Comparison of ENCODE assay signal across 8 cellular contexts in the genomic region with DNA sequence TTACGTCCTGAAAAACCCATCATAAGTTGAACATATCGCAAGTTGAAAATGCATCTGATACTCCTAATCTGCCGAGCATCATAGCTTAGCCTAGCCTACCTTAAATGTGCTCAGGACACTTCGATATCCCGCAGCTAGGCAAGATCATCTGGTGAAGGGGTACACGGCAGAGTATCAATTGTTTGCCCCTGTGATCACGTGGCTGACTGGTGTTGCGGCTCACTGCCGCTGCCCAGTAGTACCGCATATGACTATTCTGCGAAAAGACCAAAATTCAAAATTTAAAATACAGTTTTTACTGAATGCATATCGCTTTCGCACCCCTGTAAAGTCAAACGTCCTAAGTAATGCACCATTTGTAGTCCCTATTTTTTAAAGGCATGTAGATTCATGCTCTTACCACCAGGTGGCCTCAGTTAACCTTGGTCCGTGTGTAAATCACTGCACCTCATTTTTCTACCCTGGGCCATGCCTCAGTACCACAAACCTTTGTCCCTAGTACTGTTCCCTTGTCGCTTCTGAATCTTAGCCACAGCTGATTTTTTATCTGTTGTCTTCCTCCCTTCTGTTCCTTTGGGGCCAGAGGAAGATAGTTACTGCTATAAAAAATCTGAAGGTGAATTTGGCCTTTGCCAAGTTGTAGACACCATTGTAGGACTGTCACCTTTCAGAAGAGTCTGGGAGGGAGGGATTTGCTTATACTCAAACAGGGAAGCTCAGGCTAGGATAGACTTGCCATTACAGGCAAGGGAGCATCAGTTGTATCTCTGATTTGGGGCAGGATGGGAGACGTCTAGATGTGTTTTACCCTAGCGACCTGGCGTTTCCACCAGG. TPM values are rescaled to one million over a fixed set of nuclear protein-coding genes. Genes with fewer than 3 reads are reported as not detected.
DNase-seq lines count a peak whose midpoint lies in the region; ATAC-seq and TF ChIP-seq lines count a peak whose summit lies in the region.

No MANE protein-coding gene starts in this region.

- CTCF ChIA-PET in activated B cell treated with CpG ODN at 0.5 μM for 24 hours (lab: Charles Lee): interaction anchor here (1.0 to 2.6 kb wide), 4 partner anchors 10 to 133 kb away, joined by 3 to 20 read pairs (median 4); no protein-coding TSS in a partner anchor

- ATAC-seq in activated B cell treated with CpG ODN at 0.5 μM for 24 hours (ENCODE audit: low read depth): peak; percentile 88
- no peak for ATAC-seq in HG03045 (IDR thresholded peaks at IDR 0.05; ENCODE audit: unreplicated experiment)

- H3K9me3 Mint-ChIP-seq in activated B cell treated with CpG ODN at 0.5 μM for 24 hours: no peaks in the 10 kb centered on the region

- H4K20me1 ChIP-seq in MM.1S (ENCODE audit: insufficient read depth, low read length) (no peaks in the 10 kb centered on the region), neural cell (ENCODE audit: insufficient read depth) (no peaks in the 10 kb centered on the region)

- peak; percentile 2 for DNase-seq in stimulated activated CD4-positive, alpha-beta T cell treated with anti-CD3 and anti-CD28 coated beads, Interleukin-12 subunit alpha, Interleukin-12 subunit beta, amount 100 ng/mL, for 4 hours
- no peak for DNase-seq in stimulated activated CD4-positive, alpha-beta T cell treated with anti-CD3 and anti-CD28 coated beads, Interleukin-4, amount 100 ng/mL, for 1 hour
- peak; percentile 62 for DNase-seq in MM.1S
- no peak for DNase-seq in activated B cell treated with CpG ODN at 0.5 μM for 24 hours
- DNase-seq in fibroblast of the aortic adventitia (ENCODE audit: low read depth): peak; percentile 84
- DNase-seq in activated effector memory CD4-positive, alpha-beta T cell treated with anti-CD3 and anti-CD28 coated beads, Interleukin-2, amount 50 U/mL, for 16 hours: no peak

- H3K4me1 Mint-ChIP-seq in activated B cell treated with CpG ODN at 0.5 μM for 24 hours: peaks cover 10% of the 10 kb centered on the region

- H3F3A ChIP-seq in MM.1S (ENCODE audit: insufficient read depth, low read length) (no peaks in the 10 kb centered on the region), neural cell (ENCODE audit: insufficient read depth, low read length, poor library complexity, severe bottlenecking) (no peaks in the 10 kb centered on the region)

- no peak for TF ChIP-seq EP300 in neural cell (conservative IDR thresholded peaks at IDR 0.05; ENCODE audit: poor library complexity, severe bottlenecking)

- intact Hi-C loops in activated B cell treated with CpG ODN at 0.5 μM for 24 hours (cut with micrococcal nuclease): loop anchor here (1.0 kb wide), 4 partner anchors 12 to 857 kb away; no protein-coding TSS in a partner anchor

- H3K27me3 ChIP-seq in MM.1S (replicated peaks; ENCODE audit: insufficient read depth, low read length) (no peaks in the 10 kb centered on the region), neural cell (ENCODE audit: insufficient read depth, low read depth, low read length) (no peaks in the 10 kb centered on the region)

- no peak overlapping the region for H2AFZ ChIP-seq in MM.1S (ENCODE audit: low read length)
- no peak overlapping the region for H2AFZ ChIP-seq in neural cell (ENCODE audit: low read depth, low read length)

- peak; percentile 86 for TF ChIP-seq RAD21 in neural cell (conservative IDR thresholded peaks at IDR 0.05)

- no peak overlapping the region for H3K9ac ChIP-seq in MM.1S (ENCODE audit: low read length)
- H3K9ac ChIP-seq in neural cell (ENCODE audit: low read length): no peak overlapping the region

- POLR2A ChIA-PET in activated B cell treated with CpG ODN at 0.5 μM for 24 hours (lab: Charles Lee): no interaction called here

- H3K4me3 ChIP-seq in MM.1S (ENCODE audit: low read length): no peak overlapping the region
- no peak overlapping the region for H3K4me3 ChIP-seq in fibroblast of the aortic adventitia (ENCODE audit: low read depth, low read length)
- H3K4me3 ChIP-seq in neural cell (ENCODE audit: low read length): no peak overlapping the region

- H3K36me3 ChIP-seq in MM.1S (replicated peaks; ENCODE audit: insufficient read depth, low read length): no peaks in the 10 kb centered on the region; the same call in 1 of the 2 replicates
- no peaks in the 10 kb centered on the region for H3K36me3 ChIP-seq in neural cell (ENCODE audit: insufficient read depth, low read length)

- no peaks in the 10 kb centered on the region for H3K4me1 ChIP-seq in MM.1S (ENCODE audit: low read length)

- TF ChIP-seq CTCF in MM.1S (IDR thresholded peaks at IDR 0.05; ENCODE audit: low read length): peak; percentile 80
- peak; percentile 92 for TF ChIP-seq CTCF in activated B cell treated with CpG ODN at 0.5 μM for 24 hours (IDR thresholded peaks at IDR 0.05)
- peak; percentile 87 for TF ChIP-seq CTCF in fibroblast of the aortic adventitia (IDR thresholded peaks at IDR 0.05; ENCODE audit: insufficient read depth, low read length)
- peak; percentile 90 for TF ChIP-seq CTCF in neural cell (IDR thresholded peaks at IDR 0.05; ENCODE audit: poor library complexity, severe bottlenecking)

- H3K27ac ChIP-seq in MM.1S (ENCODE audit: low read length) (no peak overlapping the region), neural cell (ENCODE audit: low read length) (no peak overlapping the region)

- H3K9me3 ChIP-seq in MM.1S (replicated peaks; ENCODE audit: insufficient read depth, low read length) (no peaks in the 10 kb centered on the region), neural cell (ENCODE audit: low read length) (no peaks in the 10 kb centered on the region)

- H3K9me2 ChIP-seq in MM.1S (replicated peaks; ENCODE audit: insufficient read depth, low read length): no peaks in the 10 kb centered on the region
- H3K9me2 ChIP-seq in neural cell (ENCODE audit: insufficient read depth, low read length): no peaks in the 10 kb centered on the region

- peaks cover 52% of the 10 kb centered on the region for H3K36me3 Mint-ChIP-seq in activated B cell treated with CpG ODN at 0.5 μM for 24 hours (ENCODE audit: low read depth)

- no peak overlapping the region for H3K4me2 ChIP-seq in MM.1S (ENCODE audit: low read depth, low read length)
- H3K4me2 ChIP-seq in neural cell (ENCODE audit: low read length): no peak overlapping the region

- no peaks in the 10 kb centered on the region for H3K27me3 Mint-ChIP-seq in activated B cell treated with CpG ODN at 0.5 μM for 24 hours

- H3K79me2 ChIP-seq in MM.1S (ENCODE audit: low read length) (peaks cover 11% of the 10 kb centered on the region), neural cell (replicated peaks; ENCODE audit: insufficient read depth, low read length) (no peaks in the 10 kb centered on the region)

- no peak overlapping the region for H3K4me3 Mint-ChIP-seq in activated B cell treated with CpG ODN at 0.5 μM for 24 hours

- H3K27ac Mint-ChIP-seq in activated B cell treated with CpG ODN at 0.5 μM for 24 hours: no peak overlapping the region

TF ChIP-seq in neural cell, 6 proteins besides CTCF, POLR2A, EP300 and RAD21:
- TF ChIP-seq SMC3 (conservative IDR thresholded peaks at IDR 0.05; ENCODE audit: poor library complexity): peak; percentile 87
- peak; percentile 15 for TF ChIP-seq MXI1 (conservative IDR thresholded peaks at IDR 0.05; ENCODE audit: poor library complexity, severe bottlenecking)
- TF ChIP-seq, protein P1, sequence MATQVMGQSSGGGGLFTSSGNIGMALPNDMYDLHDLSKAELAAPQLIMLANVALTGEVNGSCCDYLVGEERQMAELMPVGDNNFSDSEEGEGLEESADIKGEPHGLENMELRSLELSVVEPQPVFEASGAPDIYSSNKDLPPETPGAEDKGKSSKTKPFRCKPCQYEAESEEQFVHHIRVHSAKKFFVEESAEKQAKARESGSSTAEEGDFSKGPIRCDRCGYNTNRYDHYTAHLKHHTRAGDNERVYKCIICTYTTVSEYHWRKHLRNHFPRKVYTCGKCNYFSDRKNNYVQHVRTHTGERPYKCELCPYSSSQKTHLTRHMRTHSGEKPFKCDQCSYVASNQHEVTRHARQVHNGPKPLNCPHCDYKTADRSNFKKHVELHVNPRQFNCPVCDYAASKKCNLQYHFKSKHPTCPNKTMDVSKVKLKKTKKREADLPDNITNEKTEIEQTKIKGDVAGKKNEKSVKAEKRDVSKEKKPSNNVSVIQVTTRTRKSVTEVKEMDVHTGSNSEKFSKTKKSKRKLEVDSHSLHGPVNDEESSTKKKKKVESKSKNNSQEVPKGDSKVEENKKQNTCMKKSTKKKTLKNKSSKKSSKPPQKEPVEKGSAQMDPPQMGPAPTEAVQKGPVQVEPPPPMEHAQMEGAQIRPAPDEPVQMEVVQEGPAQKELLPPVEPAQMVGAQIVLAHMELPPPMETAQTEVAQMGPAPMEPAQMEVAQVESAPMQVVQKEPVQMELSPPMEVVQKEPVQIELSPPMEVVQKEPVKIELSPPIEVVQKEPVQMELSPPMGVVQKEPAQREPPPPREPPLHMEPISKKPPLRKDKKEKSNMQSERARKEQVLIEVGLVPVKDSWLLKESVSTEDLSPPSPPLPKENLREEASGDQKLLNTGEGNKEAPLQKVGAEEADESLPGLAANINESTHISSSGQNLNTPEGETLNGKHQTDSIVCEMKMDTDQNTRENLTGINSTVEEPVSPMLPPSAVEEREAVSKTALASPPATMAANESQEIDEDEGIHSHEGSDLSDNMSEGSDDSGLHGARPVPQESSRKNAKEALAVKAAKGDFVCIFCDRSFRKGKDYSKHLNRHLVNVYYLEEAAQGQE (IDR thresholded peaks at IDR 0.05; ENCODE audit: borderline replicate concordance): no peak
- TF ChIP-seq EZH2 (IDR thresholded peaks at IDR 0.05; ENCODE audit: borderline replicate concordance, insufficient read depth, low read length, poor library complexity, severe bottlenecking): no peak
- TF ChIP-seq POLR2AphosphoS5 (IDR thresholded peaks at IDR 0.05): no peak

RNA-seq across cellular contexts. Expression of a gene that starts 34.4 kb away (rescaled TPM):
- total RNA-seq in activated B cell treated with CpG ODN at 0.5 μM for 24 hours: 69.4 and 80.8 TPM in 2 replicates
- 28.5 and 28.7 TPM in 2 replicates for total RNA-seq in fibroblast of the aortic adventitia (ENCODE audit: low replicate concordance)
- 11.9 and 15.2 TPM in 2 replicates for polyA plus RNA-seq in neural cell
- 32.1 and 34.8 TPM in 2 replicates for polyA minus RNA-seq in neural cell

RNA-seq across cellular contexts. Expression of a gene that starts 41.8 kb away (rescaled TPM):
- total RNA-seq in activated B cell treated with CpG ODN at 0.5 μM for 24 hours: 76.1 and 78.8 TPM in 2 replicates
- 27.0 and 35.8 TPM in 2 replicates for total RNA-seq in fibroblast of the aortic adventitia (ENCODE audit: low replicate concordance)
- 8.7 and 12.8 TPM in 2 replicates for polyA plus RNA-seq in neural cell
- polyA minus RNA-seq in neural cell: 10.8 and 20.0 TPM in 2 replicates

Comparison
In these comparisons a context has a peak if more than half of its experiments do, and no peak if none do; other contexts are left out.
1. DNase-seq: peak in stimulated activated CD4-positive, alpha-beta T cell treated with anti-CD3 and anti-CD28 coated beads, Interleukin-12 subunit alpha, Interleukin-12 subunit beta, amount 100 ng/mL, for 4 hours (single experiment), MM.1S (single experiment) and fibroblast of the aortic adventitia (single experiment); none in stimulated activated CD4-positive, alpha-beta T cell treated with anti-CD3 and anti-CD28 coated beads, Interleukin-4, amount 100 ng/mL, for 1 hour (single experiment), activated B cell treated with CpG ODN at 0.5 μM for 24 hours (single experiment) and activated effector memory CD4-positive, alpha-beta T cell treated with anti-CD3 and anti-CD28 coated beads, Interleukin-2, amount 50 U/mL, for 16 hours (single experiment).
2. Peak in every context shown above with its lines, with median percentiles within 50 percentile points of each other: CTCF ChIP-seq.